In genomic region chr7:121395494-121395960, GRCh38 we compare ENCODE assay signal across 8 cellular contexts. TPM values are rescaled to one million over a fixed set of nuclear protein-coding genes. Genes with fewer than 3 reads are reported as not detected.
DNase-seq lines count a peak whose midpoint lies in the region; ATAC-seq, FAIRE-seq and TF ChIP-seq lines count a peak whose summit lies in the region.

No MANE protein-coding gene starts in this region.

- H3K4me3 ChIP-seq in AG10803 (ENCODE audit: low read length) (peak overlapping the region; percentile 69), iPS-11a (ENCODE audit: low read depth, low read length) (peak overlapping the region; percentile 73)

- TF ChIP-seq CTCF in AG10803 (conservative IDR thresholded peaks at IDR 0.05; ENCODE audit: low read length) = no peak

- peak overlapping the region; percentile 79 for H3K27ac Mint-ChIP-seq in activated naive CD8-positive, alpha-beta T cell treated with anti-CD3 and anti-CD28 coated beads for 36 hours

- H3K4me1 Mint-ChIP-seq in activated naive CD8-positive, alpha-beta T cell treated with anti-CD3 and anti-CD28 coated beads for 36 hours = peaks cover 36% of the 10 kb centered on the region

- DNase-seq in AG10803 (ENCODE audit: low read depth) = peak; percentile 15
- peak; percentile 62 for DNase-seq in RCC 7860 (ENCODE audit: low spot score)
- peak; percentile 68 for DNase-seq in activated naive CD8-positive, alpha-beta T cell treated with anti-CD3 and anti-CD28 coated beads for 36 hours
- peak; percentile 41 for DNase-seq in stimulated activated CD4-positive, alpha-beta T cell treated with anti-CD3 and anti-CD28 coated beads, Interleukin-12 subunit alpha, Interleukin-12 subunit beta, amount 100 ng/mL, for 4 hours
- DNase-seq in middle frontal gyrus (ENCODE audit: extremely low spot score, low spot score) = no peak

- H3K36me3 Mint-ChIP-seq in activated naive CD8-positive, alpha-beta T cell treated with anti-CD3 and anti-CD28 coated beads for 36 hours = peaks cover 19% of the 10 kb centered on the region

- peak; percentile 43 for ATAC-seq in GM18867 (IDR thresholded peaks at IDR 0.05; ENCODE audit: unreplicated experiment)
- peak; percentile 33 for ATAC-seq in HG03097 (IDR thresholded peaks at IDR 0.05; ENCODE audit: low FRiP score, unreplicated experiment)

- FAIRE-seq in RCC 7860 (lab: Jason Lieb, UNC) = no peak

- peaks cover 6% of the 10 kb centered on the region for H3K9me3 Mint-ChIP-seq in activated naive CD8-positive, alpha-beta T cell treated with anti-CD3 and anti-CD28 coated beads for 36 hours

- H3K4me3 Mint-ChIP-seq in activated naive CD8-positive, alpha-beta T cell treated with anti-CD3 and anti-CD28 coated beads for 36 hours = peak overlapping the region; percentile 92

- no peaks in the 10 kb centered on the region for H3K27me3 Mint-ChIP-seq in activated naive CD8-positive, alpha-beta T cell treated with anti-CD3 and anti-CD28 coated beads for 36 hours

RNA-seq across cellular contexts. Expression of gene FAM3C, which starts 0.6 kb away (rescaled TPM):
- 10 to 100 TPM; 25.7 to 27.0 TPM for total RNA-seq in activated naive CD8-positive, alpha-beta T cell treated with anti-CD3 and anti-CD28 coated beads for 36 hours
